24 cellular contexts compared by ENCODE assay signal in genomic region chr6:19492631-19493030, GRCh38.
A peak's percentile ranks its signal among the peaks of the same experiment; 100 is the strongest.
DNase-seq lines count a peak whose midpoint lies in the region; ATAC-seq, FAIRE-seq and TF ChIP-seq lines count a peak whose summit lies in the region.
"Had no signal": no experiment of that assay in that cellular context is flagged by ENCODE, and none has a peak within 500 bp of the region (broad histone marks: within the 10 kb centered on the region; RNA-seq: fewer than 3 reads in every experiment).

No MANE protein-coding gene starts in this region.

- TF ChIP-seq CTCF in HepG2 (CRISPR knock-in tag; IDR thresholded peaks at IDR 0.05) (no peak), right lobe of liver (IDR thresholded peaks at IDR 0.05) (no peak)

- FAIRE-seq in HepG2 (lab: Jason Lieb, UNC), result no peak
- FAIRE-seq: colon, frontal cortex, H1 had no signal

- H3K4me2 ChIP-seq in HepG2 (ENCODE audit: low read depth, low read length), result no peak overlapping the region

- POLR2A ChIA-PET in HepG2 (lab: Yijun Ruan, JAX), result no interaction called here

- no TSS peak for BruUV-seq in HepG2 (replicated peaks; lab: Mats Ljungman, UMichigan)

- in situ Hi-C loops in HepG2 (cut with HindIII; ENCODE audit: extremely low pct_ligation_motif_present, low pct_unique_long_range_greater_than_20kb) (no loop called here), SK-MEL-5 (cut with HindIII; ENCODE audit: low pct_unique_long_range_greater_than_20kb, low sequenced_read_pairs) (no loop called here)

- H3K27ac ChIP-seq in HepG2 (ENCODE audit: extremely low read length, insufficient read depth, low read length) (no peak overlapping the region), right lobe of liver (no peak overlapping the region)
- H3K27ac ChIP-seq: C4-2B, neutrophil, RWPE1 had no signal

- H4K20me1 ChIP-seq in HepG2 (ENCODE audit: insufficient read depth, low read length), result no peaks in the 10 kb centered on the region

- no peak overlapping the region for H3K9ac ChIP-seq in HepG2 (ENCODE audit: insufficient read depth, low read depth, low read length)

- no peaks in the 10 kb centered on the region; a peak in 1 of 5 replicates for H3K27me3 ChIP-seq in HepG2 (ENCODE audit: control insufficient read depth in 1 of 2, insufficient read depth in 2 of 2, low read length in 2 of 2)
- H3K27me3 ChIP-seq in right lobe of liver, result no peaks in the 10 kb centered on the region
- H3K27me3 ChIP-seq: neutrophil had no signal

- TF ChIP-seq RAD21 in HepG2 (CRISPR knock-in tag; IDR thresholded peaks at IDR 0.05), result no peak

- H3K4me3 ChIP-seq in HepG2 (replicated peaks in 1 of 3; ENCODE audit: insufficient read depth in 1 of 3, low read depth in 2 of 3, low read length in 3 of 3), result no peak overlapping the region
- H3K4me3 ChIP-seq in right lobe of liver, result no peak overlapping the region

- no peak for TF ChIP-seq POLR2A in HepG2 (IDR thresholded peaks at IDR 0.05; ENCODE audit: insufficient read depth in 1 of 2, low read depth in 2 of 2, low read length in 2 of 2)
- TF ChIP-seq POLR2A in right lobe of liver (IDR thresholded peaks at IDR 0.05), result no peak

- TF ChIP-seq EP300 in HepG2 (IDR thresholded peaks at IDR 0.05; ENCODE audit: low read depth in 2 of 2, low read length in 2 of 2) (no peak), HepG2 (CRISPR knock-in tag; IDR thresholded peaks at IDR 0.05; ENCODE audit: borderline replicate concordance) (no peak)

- H3K36me3 ChIP-seq in HepG2 (replicated peaks in 1 of 2; ENCODE audit: control insufficient read depth in 1 of 2, insufficient read depth in 2 of 2, low read length in 2 of 2) (no peaks in the 10 kb centered on the region), right lobe of liver (no peaks in the 10 kb centered on the region)
- H3K36me3 ChIP-seq: neutrophil had no signal

- H3K9me3 ChIP-seq in HepG2 (ENCODE audit: low read length) (peaks cover 36% of the 10 kb centered on the region), right lobe of liver (no peaks in the 10 kb centered on the region)
- H3K9me3 ChIP-seq: neutrophil had no signal

- WGBS in HepG2 (ENCODE audit: low lambda C conversion rate), result 0% methylated on average over 1 of the region's 1 CpG
- 19% methylated on average over 1 of the region's 1 CpG for WGBS in right lobe of liver (ENCODE audit: insufficient coverage, low coverage, low lambda C conversion rate, missing lambda C conversion rate)

- no peaks in the 10 kb centered on the region for H3K79me2 ChIP-seq in HepG2 (ENCODE audit: insufficient read depth, low read length)

- ATAC-seq in HepG2, result no peak
- ATAC-seq in right lobe of liver, result no peak
- ATAC-seq: left lobe of liver; right cardiac atrium; stimulated activated naive CD8-positive, alpha-beta T cell treated with anti-CD3 and anti-CD28 coated beads, Interleukin-15, Interleukin-2, amounts not matched to agents 100 U/mL and 50 U/mL, for 24 hours had no signal

- no peak overlapping the region for H2AFZ ChIP-seq in HepG2 (ENCODE audit: low read length)

- CTCF ChIA-PET in HepG2 (lab: Yijun Ruan, JAX; ENCODE audit: low intra/inter-chr PET ratio, low total read pairs), result no interaction called here

- DNase-seq in HepG2 (ENCODE audit: low spot score), result no peak
- DNase-seq in right lobe of liver, result no peak
- DNase-seq in SK-MEL-5 (ENCODE audit: low read depth, low spot score), result peak; percentile 43
- peak; percentile 51 for DNase-seq in kidney glomerular epithelial cell (lab: John Stamatoyannopoulos, UW)
- DNase-seq in NCI-H2081 treated with DMSO at 0.1 percent for 48 hours (lab: John Stamatoyannopoulos, UW), result no peak
- DNase-seq in EL, result no peak
- DNase-seq in GM19240 (ENCODE audit: insufficient read length, low spot score), result no peak
- no peak for DNase-seq in NCI-H2081 (lab: John Stamatoyannopoulos, UW)
- DNase-seq: ACHN; activated CD4-positive, alpha-beta T cell treated with anti-CD3 and anti-CD28 coated beads, Interleukin-2, amount 10 ng/mL, durations not matched to agents 24 days and 14 days; activated naive CD4-positive, alpha-beta T cell; activated T-cell treated with anti-CD3 and anti-CD28 coated beads for 4 hours; anterior cingulate cortex; DND-41; NCI-H1694; right cardiac atrium; stimulated activated naive CD8-positive, alpha-beta T cell treated with anti-CD3 and anti-CD28 coated beads, Interleukin-15, Interleukin-2, amounts not matched to agents 100 U/mL and 50 U/mL, for 24 hours had no signal

- no peaks in the 10 kb centered on the region for H3K4me1 ChIP-seq in HepG2 (ENCODE audit: insufficient read depth, low read length)
- no peaks in the 10 kb centered on the region for H3K4me1 ChIP-seq in right lobe of liver

- intact Hi-C loops in HepG2 (cut with micrococcal nuclease; ENCODE audit: unreplicated experiment), result no loop called here
- intact Hi-C loops in right lobe of liver (cut with DNase I), result no loop called here

TF ChIP-seq in HepG2, 621 proteins besides CTCF, POLR2A, EP300 and RAD21:
- peak; percentile 44 for TF ChIP-seq CREB1 (IDR thresholded peaks at IDR 0.05)
- no peak for TF ChIP-seq CREB1 (CRISPR knock-in tag; IDR thresholded peaks at IDR 0.05)
- no peak for TF ChIP-seq ATF1 (CRISPR knock-in tag; IDR thresholded peaks at IDR 0.05)
- no peak for TF ChIP-seq ZNF530 (CRISPR knock-in tag; IDR thresholded peaks at IDR 0.05; ENCODE audit: low read depth)
- TF ChIP-seq ZFX (CRISPR knock-in tag; IDR thresholded peaks at IDR 0.05; ENCODE audit: low read depth), result no peak
- no peak for TF ChIP-seq CHCHD3 (CRISPR knock-in tag; IDR thresholded peaks at IDR 0.05)
- TF ChIP-seq IKZF1 (IDR thresholded peaks at IDR 0.05), result no peak
- TF ChIP-seq ZNF605 (CRISPR knock-in tag; IDR thresholded peaks at IDR 0.05), result no peak
- TF ChIP-seq POGZ (CRISPR knock-in tag; IDR thresholded peaks at IDR 0.05), result no peak

Comparison
In these comparisons a context has a peak if more than half of its experiments do, and no peak if none do; other contexts are left out.
1. DNase-seq: peak in SK-MEL-5 (single experiment) and kidney glomerular epithelial cell (single experiment); none in HepG2 (single experiment), right lobe of liver (0 of 3), NCI-H2081 treated with DMSO at 0.1 percent for 48 hours (single experiment), EL (single experiment), GM19240 (single experiment) and NCI-H2081 (0 of 2).